Comparison of ENCODE assay signal across 12 cellular contexts in the genomic region with DNA sequence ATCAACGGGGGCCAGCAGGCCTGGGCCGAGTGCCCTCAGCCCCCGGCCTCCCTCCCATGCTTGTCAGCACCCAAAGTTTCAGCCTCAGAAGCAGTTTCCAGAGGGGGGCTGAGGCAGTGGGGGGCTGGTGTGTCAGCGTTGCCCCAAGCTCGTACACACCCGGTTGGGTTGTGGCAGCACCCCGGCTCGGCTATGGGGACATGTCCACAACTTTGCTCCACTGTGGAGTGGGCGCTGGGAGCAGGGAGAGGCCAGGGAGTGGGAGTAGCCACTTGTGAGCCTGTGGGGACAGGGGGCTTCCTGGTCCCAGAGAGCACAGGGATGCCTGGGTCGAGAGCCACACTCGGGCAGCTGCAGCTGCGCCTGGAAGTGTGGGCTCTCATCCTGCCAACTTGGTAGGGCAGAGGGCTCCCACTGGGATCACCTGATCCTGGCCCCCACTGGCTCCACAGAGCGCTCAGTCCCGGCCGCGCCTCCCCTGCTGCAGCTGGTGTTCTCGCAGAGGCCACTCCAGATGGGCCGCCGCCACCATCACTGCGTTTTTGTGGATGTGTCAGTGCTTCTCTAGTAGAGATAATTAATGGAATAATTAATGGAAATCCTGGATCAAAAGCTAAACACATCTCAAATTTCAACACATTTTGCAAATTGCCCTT.
"Had no signal": no experiment of that assay in that cellular context is flagged by ENCODE, and none has a peak within 500 bp of the region (broad histone marks: within the 10 kb centered on the region; RNA-seq: fewer than 3 reads in every experiment).

No MANE protein-coding gene starts in this region.

- H3K27me3 ChIP-seq: adrenal gland, cardiac muscle cell, pancreas, tibial nerve had no signal

- H3K27ac ChIP-seq: adrenal gland, cardiac muscle cell, lower lobe of right lung, pancreas, tibial nerve had no signal

- DNase-seq: activated CD4-positive, alpha-beta memory T cell treated with anti-CD3 and anti-CD28 coated beads, Interleukin-2, amount 10 ng/mL, durations not matched to agents 7 days and 5 days; activated CD4-positive, alpha-beta T cell treated with anti-CD3 and anti-CD28 coated beads for 36 hours; activated T-cell treated with anti-CD3 and anti-CD28 coated beads, Interleukin-2, amount 50 U/mL, for 24 hours; adrenal gland; erythroblast; left colon; lower lobe of right lung; T-helper 2 cell had no signal

- H3K9me3 ChIP-seq: adrenal gland, lower lobe of right lung, pancreas, tibial nerve had no signal

- ATAC-seq: activated CD4-positive, alpha-beta T cell treated with anti-CD3 and anti-CD28 coated beads for 36 hours; left colon; lower lobe of right lung; pancreas; stimulated activated memory B cell treated with anti-CD40 and anti-IgM and Interleukin-4, amounts not matched to agents 10 μg/mL and 1 μg/mL and 100 μg/mL, for 72 hours had no signal

- H3K4me1 ChIP-seq: adrenal gland, lower lobe of right lung, pancreas had no signal

- H3K4me3 ChIP-seq: adrenal gland, cardiac muscle cell, lower lobe of right lung, pancreas, tibial nerve had no signal

- H3K36me3 ChIP-seq: adrenal gland, cardiac muscle cell, lower lobe of right lung, pancreas, tibial nerve had no signal
